Comparison of ENCODE assay signal across 12 cellular contexts in genomic region chr16:25747160-25747758, GRCh38. TPM values are rescaled to one million over a fixed set of nuclear protein-coding genes. Genes with fewer than 3 reads are reported as not detected.
A peak's percentile ranks its signal among the peaks of the same experiment; 100 is the strongest.
DNase-seq lines count a peak whose midpoint lies in the region; ATAC-seq and TF ChIP-seq lines count a peak whose summit lies in the region.
"Had no signal": no experiment of that assay in that cellular context is flagged by ENCODE, and none has a peak within 500 bp of the region (broad histone marks: within the 10 kb centered on the region; RNA-seq: fewer than 3 reads in every experiment).

No MANE protein-coding gene starts in this region.

- no peak overlapping the region for H3K4me2 ChIP-seq in PC-3 (ENCODE audit: low read length)

- CTCF ChIA-PET in PC-3 (lab: Charles Lee): no interaction called here

- no peaks in the 10 kb centered on the region for H3K4me1 ChIP-seq in PC-3 (ENCODE audit: insufficient read depth, low read length)
- H3K4me1 ChIP-seq: prostate gland had no signal

- POLR2A ChIA-PET in PC-3 (lab: Charles Lee; ENCODE audit: unreplicated experiment): no interaction called here

- H3K9me2 ChIP-seq in PC-3 (replicated peaks; ENCODE audit: low read length): no peaks in the 10 kb centered on the region

- H3K4me3 ChIP-seq in PC-3 (ENCODE audit: low read length): no peak overlapping the region
- no peak overlapping the region for H3K4me3 ChIP-seq in epithelial cell of esophagus (ENCODE audit: low read length)
- H3K4me3 ChIP-seq: prostate gland had no signal

- no peaks in the 10 kb centered on the region for H4K20me1 ChIP-seq in PC-3 (ENCODE audit: low read length)

- H3K27me3 Mint-ChIP-seq in activated T-cell treated with anti-CD3 and anti-CD28 coated beads, Interleukin-2, amount 50 U/mL, for 24 hours: peaks cover 9% of the 10 kb centered on the region
- H3K27me3 Mint-ChIP-seq in osteocyte (ENCODE audit: unreplicated experiment): no peaks in the 10 kb centered on the region

- intact Hi-C loops in PC-3 (cut with micrococcal nuclease): no loop called here

- no peak overlapping the region for H3K4me3 Mint-ChIP-seq in activated T-cell treated with anti-CD3 and anti-CD28 coated beads, Interleukin-2, amount 50 U/mL, for 24 hours
- H3K4me3 Mint-ChIP-seq in osteocyte (ENCODE audit: unreplicated experiment): no peak overlapping the region
- H3K4me3 Mint-ChIP-seq: memory B cell had no signal

- H3K36me3 Mint-ChIP-seq in activated T-cell treated with anti-CD3 and anti-CD28 coated beads, Interleukin-2, amount 50 U/mL, for 24 hours (ENCODE audit: low read depth): no peaks in the 10 kb centered on the region
- no peaks in the 10 kb centered on the region for H3K36me3 Mint-ChIP-seq in osteocyte (ENCODE audit: unreplicated experiment)
- H3K36me3 Mint-ChIP-seq: memory B cell had no signal

- BruUV-seq in PC-3 (replicated peaks; lab: Mats Ljungman, UMichigan): no TSS peak

- no peaks in the 10 kb centered on the region for H3K27me3 ChIP-seq in PC-3 (ENCODE audit: low read length)

- H3K4me1 Mint-ChIP-seq in activated T-cell treated with anti-CD3 and anti-CD28 coated beads, Interleukin-2, amount 50 U/mL, for 24 hours (ENCODE audit: low read depth): no peaks in the 10 kb centered on the region
- H3K4me1 Mint-ChIP-seq in osteocyte (ENCODE audit: unreplicated experiment): no peaks in the 10 kb centered on the region
- H3K4me1 Mint-ChIP-seq: memory B cell had no signal

- ATAC-seq in PC-3: no peak
- ATAC-seq in GM19467 (IDR thresholded peaks at IDR 0.05; ENCODE audit: unreplicated experiment): no peak

- no peaks in the 10 kb centered on the region for H3F3A ChIP-seq in PC-3 (ENCODE audit: low read length, unreplicated experiment)

- peak; percentile 18 to 21 for DNase-seq in activated T-cell treated with anti-CD3 and anti-CD28 coated beads, Interleukin-2, amount 50 U/mL, for 48 hours
- DNase-seq in activated T-cell treated with anti-CD3 and anti-CD28 coated beads, Interleukin-2, amount 50 U/mL, for 24 hours: no peak
- DNase-seq in PC-3: peak; percentile 2
- peak; percentile 1 for DNase-seq in epithelial cell of esophagus (ENCODE audit: low read depth)
- peak; percentile 25 for DNase-seq in retina
- no peak for DNase-seq in osteocyte (ENCODE audit: extremely low spot score, unreplicated experiment)
- no peak for DNase-seq in activated gamma-delta T cell (lab: John Stamatoyannopoulos, UW)
- DNase-seq: Right ventricle myocardium superior had no signal

- no peak for TF ChIP-seq CTCF in PC-3 (conservative IDR thresholded peaks at IDR 0.05; ENCODE audit: low read depth, low read length)
- TF ChIP-seq CTCF in epithelial cell of esophagus (IDR thresholded peaks at IDR 0.05; ENCODE audit: insufficient read depth, low read depth, low read length, missing control alignments): no peak
- no peak for TF ChIP-seq CTCF in osteocyte (IDR thresholded peaks at IDR 0.05)

- no peaks in the 10 kb centered on the region for H3K9me3 ChIP-seq in PC-3 (ENCODE audit: low read length)
- H3K9me3 ChIP-seq: prostate gland had no signal

- peaks cover 6% of the 10 kb centered on the region for H3K9me3 Mint-ChIP-seq in activated T-cell treated with anti-CD3 and anti-CD28 coated beads, Interleukin-2, amount 50 U/mL, for 24 hours
- H3K9me3 Mint-ChIP-seq in osteocyte (ENCODE audit: unreplicated experiment): peaks cover 35% of the 10 kb centered on the region

- H3K27ac Mint-ChIP-seq in activated T-cell treated with anti-CD3 and anti-CD28 coated beads, Interleukin-2, amount 50 U/mL, for 24 hours: no peak overlapping the region
- no peak overlapping the region for H3K27ac Mint-ChIP-seq in osteocyte (ENCODE audit: unreplicated experiment)
- H3K27ac Mint-ChIP-seq: memory B cell had no signal

- no peaks in the 10 kb centered on the region for H3K79me2 ChIP-seq in PC-3 (ENCODE audit: low read length)

- no peak overlapping the region for H3K27ac ChIP-seq in PC-3 (ENCODE audit: low read length)
- H3K27ac ChIP-seq: prostate gland had no signal

- H2AFZ ChIP-seq in PC-3 (ENCODE audit: low read length): no peak overlapping the region

- no peak overlapping the region for H3K9ac ChIP-seq in PC-3 (ENCODE audit: low read length)

- H3K36me3 ChIP-seq in PC-3 (ENCODE audit: low read depth, low read length): no peaks in the 10 kb centered on the region
- H3K36me3 ChIP-seq: prostate gland had no signal

RNA-seq across cellular contexts. Expression of gene HS3ST4, which starts 55.5 kb away (rescaled TPM):
- total RNA-seq in PC-3 (2014; rRNA removed) (not detected in 2 replicates), osteocyte (not detected in 2 replicates)
- total RNA-seq: glomerular endothelial cell, Right ventricle myocardium superior had no signal

Comparison
In these comparisons a context has a peak if more than half of its experiments do, and no peak if none do; other contexts are left out.
1. DNase-seq: peak in activated T-cell treated with anti-CD3 and anti-CD28 coated beads, Interleukin-2, amount 50 U/mL, for 48 hours (2 of 2), PC-3 (single experiment), epithelial cell of esophagus (single experiment) and retina (single experiment); none in activated T-cell treated with anti-CD3 and anti-CD28 coated beads, Interleukin-2, amount 50 U/mL, for 24 hours (single experiment), osteocyte (single experiment) and activated gamma-delta T cell (single experiment).